Comparison of ENCODE assay signal across 10 cellular contexts in genomic region chr3:56796202-56796601, GRCh38. TPM values are rescaled to one million over a fixed set of nuclear protein-coding genes. Genes with fewer than 3 reads are reported as not detected.
A peak's percentile ranks its signal among the peaks of the same experiment; 100 is the strongest.
DNase-seq lines count a peak whose midpoint lies in the region; ATAC-seq and TF ChIP-seq lines count a peak whose summit lies in the region.
"Had no signal": no experiment of that assay in that cellular context is flagged by ENCODE, and none has a peak within 500 bp of the region (broad histone marks: within the 10 kb centered on the region; RNA-seq: fewer than 3 reads in every experiment).

No MANE protein-coding gene starts in this region.

- H3K4me1 ChIP-seq in spleen = peaks cover 45 to 98% (median 80%) of the 10 kb centered on the region in 6 donors
- H3K4me1 ChIP-seq: BE2C had no signal

- TF ChIP-seq CTCF in dorsolateral prefrontal cortex (IDR thresholded peaks at IDR 0.05 in 54 of 56, conservative IDR thresholded peaks at IDR 0.05 in 2 of 56; ENCODE audit: low read depth in 1 of 56, partially characterized antibody in 56 of 56) (no peak), spleen (IDR thresholded peaks at IDR 0.05 in 8 of 11, conservative IDR thresholded peaks at IDR 0.05 in 3 of 11) (no peak)

- H3K9me3 ChIP-seq in T-helper 17 cell (ENCODE audit: control insufficient read depth, low read length, poor library complexity, severe bottlenecking) = no peaks in the 10 kb centered on the region
- no peaks in the 10 kb centered on the region for H3K9me3 ChIP-seq in spleen
- H3K9me3 ChIP-seq: BE2C had no signal

- WGBS in spleen, 5 donors = 42 to 62% (median 54%) methylated on average over 6 of the region's 6 CpGs

- H3K27ac ChIP-seq in dorsolateral prefrontal cortex = peak overlapping the region in 18 of 59 donors; percentile 8 to 67 (median 30)
- H3K27ac ChIP-seq in spleen = peak overlapping the region; percentile 16 to 91 (median 76)

- H3K27me3 Mint-ChIP-seq in T-helper 17 cell = no peaks in the 10 kb centered on the region

- H3K4me3 ChIP-seq in dorsolateral prefrontal cortex = peak overlapping the region in 48 of 59 donors; percentile 2 to 97 (median 88)
- peak overlapping the region in 1 of 8 donors; percentile 39 for H3K4me3 ChIP-seq in spleen

- TF ChIP-seq POLR2A in spleen (IDR thresholded peaks at IDR 0.05) = no peak

- peak overlapping the region; percentile 86 for H3K27ac Mint-ChIP-seq in T-helper 17 cell
- H3K27ac Mint-ChIP-seq: H9 had no signal

- peaks cover under 1% of the 10 kb centered on the region for H3K36me3 Mint-ChIP-seq in T-helper 17 cell (ENCODE audit: low read depth)

- peak; percentile 23 to 40 for ATAC-seq in activated CD4-positive, CD25-positive, alpha-beta regulatory T cell treated with anti-CD3 and anti-CD28 coated beads, Interleukin-2, amount 50 U/mL, for 24 hours
- ATAC-seq in T-helper 17 cell = peak; percentile 22

- no peak for DNase-seq in activated CD4-positive, CD25-positive, alpha-beta regulatory T cell (lab: John Stamatoyannopoulos, UW)
- no peak for DNase-seq in T-helper 17 cell
- DNase-seq in dorsolateral prefrontal cortex = no peak
- no peak for DNase-seq in spleen
- no peak for DNase-seq in SK-N-DZ (ENCODE audit: low spot score)
- no peak for DNase-seq in NCI-H2196 treated with DMSO at 0.1 percent for 48 hours (lab: John Stamatoyannopoulos, UW; ENCODE audit: unreplicated experiment)
- DNase-seq in kidney tubule cell (ENCODE audit: low spot score) = no peak
- DNase-seq: BE2C, H9 had no signal

- intact Hi-C loops in dorsolateral prefrontal cortex (cut with DNase I) = no loop called here
- intact Hi-C loops in spleen (cut with DNase I; ENCODE audit: low total_unique reads) = no loop called here

- peak overlapping the region; percentile 68 for H3K4me3 Mint-ChIP-seq in T-helper 17 cell
- H3K4me3 Mint-ChIP-seq: H9 had no signal

- H3K27me3 ChIP-seq in dorsolateral prefrontal cortex = no peaks in the 10 kb centered on the region
- no peaks in the 10 kb centered on the region for H3K27me3 ChIP-seq in spleen (replicated peaks in 1 of 7)
- H3K27me3 ChIP-seq: BE2C had no signal

- H3K4me1 Mint-ChIP-seq in T-helper 17 cell = peaks cover 51% of the 10 kb centered on the region

- H3K36me3 ChIP-seq in spleen = no peaks in the 10 kb centered on the region
- H3K36me3 ChIP-seq: BE2C had no signal

RNA-seq across cellular contexts. Expression of gene ARHGEF3, which starts 5.5 kb away (rescaled TPM):
- total RNA-seq in T-helper 17 cell (10 to 100 TPM; 70.2 to 71.0 TPM), dorsolateral prefrontal cortex (10 to 100 TPM; 20.5 to 88.5 (median 62.5) TPM), spleen (10 to 100 TPM; 29.6 to 35.1 (median 33.4) TPM)
- polyA plus RNA-seq in spleen = 10 to 100 TPM in 1 of 3 donors, 1 to 10 TPM in 2; 8.0 to 11.3 (median 9.5) TPM
- 2.7 and 5.7 TPM in 2 replicates for polyA plus RNA-seq in SK-N-DZ (2014; cell fraction: cytosol; rRNA removed)
- 3.4 and 4.6 TPM in 2 replicates for polyA plus RNA-seq in SK-N-DZ (2014; cell fraction: nucleus; rRNA removed)
